1 cellular context compared by ENCODE assay signal in genomic region chr17:14351493-14351892, GRCh38.
TF ChIP-seq lines count a peak whose summit lies in the region.

No MANE protein-coding gene starts in this region.

TF ChIP-seq in GM23338, 12 proteins besides CTCF, POLR2A, EP300 and RAD21 (continued from another document):
- TF ChIP-seq ZNF462 (CRISPR knock-in tag; IDR thresholded peaks at IDR 0.05): no peak
- no peak for TF ChIP-seq ZNF331 (CRISPR knock-in tag; IDR thresholded peaks at IDR 0.05; ENCODE audit: low read depth)
- no peak for TF ChIP-seq EZH2 (IDR thresholded peaks at IDR 0.05; ENCODE audit: low read depth, unreplicated experiment)
TF ChIP-seq in GM23338: peak in this region for 0.
